1 cellular context compared by ENCODE assay signal in the genomic region with DNA sequence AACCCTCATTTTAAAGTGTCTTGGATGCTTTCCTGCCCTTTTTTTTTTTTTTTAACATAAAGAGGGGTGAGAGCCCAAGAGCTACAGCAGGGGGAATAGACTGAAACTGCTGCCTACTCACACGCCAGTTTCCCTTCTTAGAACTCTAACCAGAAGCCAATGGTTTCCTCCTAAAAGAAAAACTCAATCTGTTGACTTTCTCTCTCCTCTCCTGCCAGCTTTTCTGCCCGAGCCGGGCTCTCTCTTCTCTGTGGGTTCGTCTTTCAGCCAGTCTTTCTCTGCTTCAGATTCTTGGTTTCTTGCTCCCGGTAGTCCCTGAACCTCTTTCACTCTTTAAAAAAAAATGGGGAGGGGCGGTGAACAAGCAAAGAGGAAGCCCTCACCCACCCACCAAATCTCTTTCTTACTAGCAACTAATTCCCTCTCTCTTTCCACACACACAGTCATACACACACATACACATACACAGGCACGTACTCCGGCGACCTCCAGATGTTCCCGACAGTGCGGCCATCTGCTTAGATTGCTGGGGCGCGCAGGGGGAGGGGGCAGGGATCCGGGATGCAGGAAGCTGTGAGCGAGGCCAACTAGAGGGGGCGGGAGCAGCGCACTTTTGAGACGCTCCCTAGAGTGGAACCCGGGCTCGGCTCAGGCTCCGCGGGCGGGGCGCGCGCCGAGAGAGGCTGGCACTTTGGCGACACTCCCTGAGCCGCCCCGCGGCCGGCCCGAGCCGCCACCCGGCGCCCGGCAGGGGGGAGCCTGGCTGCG.
TF ChIP-seq lines count a peak whose summit lies in the region.

No MANE protein-coding gene starts in this region.

TF ChIP-seq in HEK293, 187 proteins besides CTCF, POLR2A, EP300 and RAD21 (continued from another document and continues in another):
- TF ChIP-seq ZNF707 (tag by site-specific recombination; IDR thresholded peaks at IDR 0.05) = no peak
- TF ChIP-seq ZNF600 (tag by site-specific recombination; IDR thresholded peaks at IDR 0.05) = peak; percentile 39; the same call in 1 of the 2 replicates
- TF ChIP-seq ZNF10 (tag by site-specific recombination; IDR thresholded peaks at IDR 0.05) = no peak
- TF ChIP-seq ZSCAN23 (tag by site-specific recombination; IDR thresholded peaks at IDR 0.05) = no peak
- TF ChIP-seq ZNF777 (tag by site-specific recombination; IDR thresholded peaks at IDR 0.05; ENCODE audit: borderline replicate concordance) = peak; percentile 48; the same call in 1 of the 2 replicates
- TF ChIP-seq ZNF501 (tag by site-specific recombination; IDR thresholded peaks at IDR 0.05) = peak; percentile 80
- TF ChIP-seq ZNF404 (tag by site-specific recombination; IDR thresholded peaks at IDR 0.05) = no peak
- TF ChIP-seq, protein P1, sequence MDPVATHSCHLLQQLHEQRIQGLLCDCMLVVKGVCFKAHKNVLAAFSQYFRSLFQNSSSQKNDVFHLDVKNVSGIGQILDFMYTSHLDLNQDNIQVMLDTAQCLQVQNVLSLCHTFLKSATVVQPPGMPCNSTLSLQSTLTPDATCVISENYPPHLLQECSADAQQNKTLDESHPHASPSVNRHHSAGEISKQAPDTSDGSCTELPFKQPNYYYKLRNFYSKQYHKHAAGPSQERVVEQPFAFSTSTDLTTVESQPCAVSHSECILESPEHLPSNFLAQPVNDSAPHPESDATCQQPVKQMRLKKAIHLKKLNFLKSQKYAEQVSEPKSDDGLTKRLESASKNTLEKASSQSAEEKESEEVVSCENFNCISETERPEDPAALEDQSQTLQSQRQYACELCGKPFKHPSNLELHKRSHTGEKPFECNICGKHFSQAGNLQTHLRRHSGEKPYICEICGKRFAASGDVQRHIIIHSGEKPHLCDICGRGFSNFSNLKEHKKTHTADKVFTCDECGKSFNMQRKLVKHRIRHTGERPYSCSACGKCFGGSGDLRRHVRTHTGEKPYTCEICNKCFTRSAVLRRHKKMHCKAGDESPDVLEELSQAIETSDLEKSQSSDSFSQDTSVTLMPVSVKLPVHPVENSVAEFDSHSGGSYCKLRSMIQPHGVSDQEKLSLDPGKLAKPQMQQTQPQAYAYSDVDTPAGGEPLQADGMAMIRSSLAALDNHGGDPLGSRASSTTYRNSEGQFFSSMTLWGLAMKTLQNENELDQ (tag by site-specific recombination; IDR thresholded peaks at IDR 0.05; ENCODE audit: low read depth) = no peak
- TF ChIP-seq ZNF629 (tag by site-specific recombination; IDR thresholded peaks at IDR 0.05) = peak; percentile 45; the same call in 1 of the 2 replicates
- no peak for TF ChIP-seq SETDB1 (IDR thresholded peaks at IDR 0.05; ENCODE audit: insufficient read length, low read length)
- no peak for TF ChIP-seq ZNF785 (tag by site-specific recombination; IDR thresholded peaks at IDR 0.05)
- TF ChIP-seq, protein P2, sequence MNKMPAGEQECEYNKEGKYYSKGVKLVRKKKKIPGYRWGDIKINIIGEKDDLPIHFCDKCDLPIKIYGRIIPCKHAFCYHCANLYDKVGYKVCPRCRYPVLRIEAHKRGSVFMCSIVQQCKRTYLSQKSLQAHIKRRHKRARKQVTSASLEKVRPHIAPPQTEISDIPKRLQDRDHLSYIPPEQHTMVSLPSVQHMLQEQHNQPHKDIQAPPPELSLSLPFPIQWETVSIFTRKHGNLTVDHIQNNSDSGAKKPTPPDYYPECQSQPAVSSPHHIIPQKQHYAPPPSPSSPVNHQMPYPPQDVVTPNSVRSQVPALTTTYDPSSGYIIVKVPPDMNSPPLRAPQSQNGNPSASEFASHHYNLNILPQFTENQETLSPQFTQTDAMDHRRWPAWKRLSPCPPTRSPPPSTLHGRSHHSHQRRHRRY (tag by site-specific recombination; IDR thresholded peaks at IDR 0.05) = no peak
- no peak for TF ChIP-seq ZNF426 (tag by site-specific recombination; IDR thresholded peaks at IDR 0.05)
- 0 out of 2 replicates have a peak, but pooled peaks have one; percentile 50 for TF ChIP-seq ZNF423 (tag by site-specific recombination; IDR thresholded peaks at IDR 0.05)
- no peak for TF ChIP-seq ZNF677 (tag by site-specific recombination; IDR thresholded peaks at IDR 0.05)
- no peak for TF ChIP-seq OVOL3 (tag by site-specific recombination; IDR thresholded peaks at IDR 0.05)
- TF ChIP-seq GLI2 (tag by site-specific recombination; IDR thresholded peaks at IDR 0.05; ENCODE audit: borderline replicate concordance, low read depth) = no peak
- TF ChIP-seq GLIS2 (tag by site-specific recombination; IDR thresholded peaks at IDR 0.05) = peak; percentile 43; the same call in 1 of the 2 replicates
- TF ChIP-seq ZBTB48 (tag by site-specific recombination; IDR thresholded peaks at IDR 0.05) = peak; percentile 100
- TF ChIP-seq ZNF146 (tag by site-specific recombination; IDR thresholded peaks at IDR 0.05) = no peak
- TF ChIP-seq ZNF521 (tag by site-specific recombination; IDR thresholded peaks at IDR 0.05) = no peak
- TF ChIP-seq, protein P3, sequence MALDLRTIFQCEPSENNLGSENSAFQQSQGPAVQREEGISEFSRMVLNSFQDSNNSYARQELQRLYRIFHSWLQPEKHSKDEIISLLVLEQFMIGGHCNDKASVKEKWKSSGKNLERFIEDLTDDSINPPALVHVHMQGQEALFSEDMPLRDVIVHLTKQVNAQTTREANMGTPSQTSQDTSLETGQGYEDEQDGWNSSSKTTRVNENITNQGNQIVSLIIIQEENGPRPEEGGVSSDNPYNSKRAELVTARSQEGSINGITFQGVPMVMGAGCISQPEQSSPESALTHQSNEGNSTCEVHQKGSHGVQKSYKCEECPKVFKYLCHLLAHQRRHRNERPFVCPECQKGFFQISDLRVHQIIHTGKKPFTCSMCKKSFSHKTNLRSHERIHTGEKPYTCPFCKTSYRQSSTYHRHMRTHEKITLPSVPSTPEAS (tag by site-specific recombination; IDR thresholded peaks at IDR 0.05) = peak; percentile 78; the same call in 1 of the 2 replicates
- no peak for TF ChIP-seq GLI4 (tag by site-specific recombination; IDR thresholded peaks at IDR 0.05)
- TF ChIP-seq ZNF768 (tag by site-specific recombination; IDR thresholded peaks at IDR 0.05) = no peak
- TF ChIP-seq ZNF623 (tag by site-specific recombination; IDR thresholded peaks at IDR 0.05) = no peak
- TF ChIP-seq ZNF16 (tag by site-specific recombination; IDR thresholded peaks at IDR 0.05; ENCODE audit: low read depth) = no peak
- TF ChIP-seq, protein P4, sequence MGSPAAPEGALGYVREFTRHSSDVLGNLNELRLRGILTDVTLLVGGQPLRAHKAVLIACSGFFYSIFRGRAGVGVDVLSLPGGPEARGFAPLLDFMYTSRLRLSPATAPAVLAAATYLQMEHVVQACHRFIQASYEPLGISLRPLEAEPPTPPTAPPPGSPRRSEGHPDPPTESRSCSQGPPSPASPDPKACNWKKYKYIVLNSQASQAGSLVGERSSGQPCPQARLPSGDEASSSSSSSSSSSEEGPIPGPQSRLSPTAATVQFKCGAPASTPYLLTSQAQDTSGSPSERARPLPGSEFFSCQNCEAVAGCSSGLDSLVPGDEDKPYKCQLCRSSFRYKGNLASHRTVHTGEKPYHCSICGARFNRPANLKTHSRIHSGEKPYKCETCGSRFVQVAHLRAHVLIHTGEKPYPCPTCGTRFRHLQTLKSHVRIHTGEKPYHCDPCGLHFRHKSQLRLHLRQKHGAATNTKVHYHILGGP (tag by site-specific recombination; IDR thresholded peaks at IDR 0.05) = no peak
- TF ChIP-seq ZBTB11 (tag by site-specific recombination; conservative IDR thresholded peaks at IDR 0.05; ENCODE audit: low read depth) = no peak; the same call in 1 of the 2 replicates
- TF ChIP-seq ZNF843 (tag by site-specific recombination; IDR thresholded peaks at IDR 0.05) = peak; percentile 57
- peak; percentile 49; the same call in 1 of the 2 replicates for TF ChIP-seq ZBTB7A (tag by site-specific recombination; IDR thresholded peaks at IDR 0.05; ENCODE audit: low read depth)
- TF ChIP-seq ZFP37 (tag by site-specific recombination; IDR thresholded peaks at IDR 0.05) = no peak
- no peak for TF ChIP-seq ZNF138 (tag by site-specific recombination; IDR thresholded peaks at IDR 0.05; ENCODE audit: borderline replicate concordance)
- no peak for TF ChIP-seq ZNF132 (tag by site-specific recombination; IDR thresholded peaks at IDR 0.05; ENCODE audit: borderline replicate concordance)
- TF ChIP-seq GFI1B (tag by site-specific recombination; IDR thresholded peaks at IDR 0.05) = no peak
- TF ChIP-seq, protein P5, sequence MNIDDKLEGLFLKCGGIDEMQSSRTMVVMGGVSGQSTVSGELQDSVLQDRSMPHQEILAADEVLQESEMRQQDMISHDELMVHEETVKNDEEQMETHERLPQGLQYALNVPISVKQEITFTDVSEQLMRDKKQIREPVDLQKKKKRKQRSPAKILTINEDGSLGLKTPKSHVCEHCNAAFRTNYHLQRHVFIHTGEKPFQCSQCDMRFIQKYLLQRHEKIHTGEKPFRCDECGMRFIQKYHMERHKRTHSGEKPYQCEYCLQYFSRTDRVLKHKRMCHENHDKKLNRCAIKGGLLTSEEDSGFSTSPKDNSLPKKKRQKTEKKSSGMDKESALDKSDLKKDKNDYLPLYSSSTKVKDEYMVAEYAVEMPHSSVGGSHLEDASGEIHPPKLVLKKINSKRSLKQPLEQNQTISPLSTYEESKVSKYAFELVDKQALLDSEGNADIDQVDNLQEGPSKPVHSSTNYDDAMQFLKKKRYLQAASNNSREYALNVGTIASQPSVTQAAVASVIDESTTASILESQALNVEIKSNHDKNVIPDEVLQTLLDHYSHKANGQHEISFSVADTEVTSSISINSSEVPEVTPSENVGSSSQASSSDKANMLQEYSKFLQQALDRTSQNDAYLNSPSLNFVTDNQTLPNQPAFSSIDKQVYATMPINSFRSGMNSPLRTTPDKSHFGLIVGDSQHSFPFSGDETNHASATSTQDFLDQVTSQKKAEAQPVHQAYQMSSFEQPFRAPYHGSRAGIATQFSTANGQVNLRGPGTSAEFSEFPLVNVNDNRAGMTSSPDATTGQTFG (tag by site-specific recombination; IDR thresholded peaks at IDR 0.05; ENCODE audit: borderline replicate concordance) = no peak
- TF ChIP-seq ZXDB (tag by site-specific recombination; IDR thresholded peaks at IDR 0.05) = no peak
- peak; percentile 53 for TF ChIP-seq KLF9 (tag by site-specific recombination; IDR thresholded peaks at IDR 0.05; ENCODE audit: low read depth)
- no peak for TF ChIP-seq ZNF514 (tag by site-specific recombination; IDR thresholded peaks at IDR 0.05)
- TF ChIP-seq ZNF239 (tag by site-specific recombination; IDR thresholded peaks at IDR 0.05) = no peak
- no peak for TF ChIP-seq ZNF155 (tag by site-specific recombination; IDR thresholded peaks at IDR 0.05)
- no peak for TF ChIP-seq MZF1 (tag by site-specific recombination; IDR thresholded peaks at IDR 0.05; ENCODE audit: borderline replicate concordance)
- no peak for TF ChIP-seq ZNF214 (tag by site-specific recombination; IDR thresholded peaks at IDR 0.05; ENCODE audit: borderline replicate concordance)
- TF ChIP-seq ZBTB8A (tag by site-specific recombination; IDR thresholded peaks at IDR 0.05) = no peak
- peak; percentile 40 for TF ChIP-seq ZSCAN30 (tag by site-specific recombination; IDR thresholded peaks at IDR 0.05)
- TF ChIP-seq SALL2 (tag by site-specific recombination; IDR thresholded peaks at IDR 0.05; ENCODE audit: borderline replicate concordance) = no peak
- TF ChIP-seq HOXD13 (CRISPR knock-in tag; IDR thresholded peaks at IDR 0.05; ENCODE audit: borderline replicate concordance) = no peak
- TF ChIP-seq ZNF548 (tag by site-specific recombination; IDR thresholded peaks at IDR 0.05) = no peak
- no peak for TF ChIP-seq ZNF626 (tag by site-specific recombination; IDR thresholded peaks at IDR 0.05)
- no peak for TF ChIP-seq HOXC10 (CRISPR knock-in tag; IDR thresholded peaks at IDR 0.05)
- TF ChIP-seq, protein P6, sequence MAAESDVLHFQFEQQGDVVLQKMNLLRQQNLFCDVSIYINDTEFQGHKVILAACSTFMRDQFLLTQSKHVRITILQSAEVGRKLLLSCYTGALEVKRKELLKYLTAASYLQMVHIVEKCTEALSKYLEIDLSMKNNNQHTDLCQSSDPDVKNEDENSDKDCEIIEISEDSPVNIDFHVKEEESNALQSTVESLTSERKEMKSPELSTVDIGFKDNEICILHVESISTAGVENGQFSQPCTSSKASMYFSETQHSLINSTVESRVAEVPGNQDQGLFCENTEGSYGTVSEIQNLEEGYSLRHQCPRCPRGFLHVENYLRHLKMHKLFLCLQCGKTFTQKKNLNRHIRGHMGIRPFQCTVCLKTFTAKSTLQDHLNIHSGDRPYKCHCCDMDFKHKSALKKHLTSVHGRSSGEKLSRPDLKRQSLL (tag by site-specific recombination; IDR thresholded peaks at IDR 0.05) = no peak
- no peak; the same call in none of the 2 replicates for TF ChIP-seq EGR2 (tag by site-specific recombination; IDR thresholded peaks at IDR 0.05; ENCODE audit: low read depth)
- TF ChIP-seq TCF7L2 (IDR thresholded peaks at IDR 0.05; ENCODE audit: borderline replicate concordance, low read depth, low read length) = no peak
- TF ChIP-seq ZNF112 (tag by site-specific recombination; IDR thresholded peaks at IDR 0.05) = no peak
- TF ChIP-seq ZNF114 (tag by site-specific recombination; IDR thresholded peaks at IDR 0.05) = no peak
